9 cellular contexts compared by ENCODE assay signal in the genomic region with DNA sequence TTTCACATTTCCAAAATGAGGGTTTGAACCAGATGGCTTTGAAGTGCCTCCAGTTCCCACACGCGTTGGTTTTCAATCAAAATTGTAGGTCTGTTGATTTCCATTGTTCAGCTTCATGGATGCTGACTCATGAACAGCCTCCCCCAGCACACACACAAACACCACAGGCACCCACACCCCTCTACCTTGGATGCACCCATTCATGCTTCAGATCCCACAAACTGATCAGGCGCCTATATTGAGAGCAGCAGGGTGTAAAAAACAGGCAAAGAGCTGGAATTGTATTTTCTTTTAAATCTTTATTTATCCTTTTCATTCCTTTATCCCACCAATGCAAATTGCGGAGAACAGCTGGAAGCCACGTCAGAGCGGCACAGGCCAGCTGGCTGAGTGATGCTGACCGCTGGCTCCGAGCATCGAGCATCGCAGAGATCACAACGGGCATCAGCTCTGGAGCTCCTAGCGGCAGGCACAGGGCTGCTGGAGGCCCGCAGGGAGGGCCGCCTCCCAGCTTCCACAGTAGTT. TPM values are rescaled to one million over a fixed set of nuclear protein-coding genes. Genes with fewer than 3 reads are reported as not detected.
A peak's percentile ranks its signal among the peaks of the same experiment; 100 is the strongest.
DNase-seq lines count a peak whose midpoint lies in the region; ATAC-seq and TF ChIP-seq lines count a peak whose summit lies in the region.
"Had no signal": no experiment of that assay in that cellular context is flagged by ENCODE, and none has a peak within 500 bp of the region (broad histone marks: within the 10 kb centered on the region; RNA-seq: fewer than 3 reads in every experiment).

No MANE protein-coding gene starts in this region.

- ATAC-seq in Right ventricle myocardium superior (ENCODE audit: poor library complexity) (no peak), Right ventricle myocardium inferior (no peak), GM21576 (IDR thresholded peaks at IDR 0.05; ENCODE audit: unreplicated experiment) (no peak), HG02973 (IDR thresholded peaks at IDR 0.05; ENCODE audit: unreplicated experiment) (no peak)
- no peak for ATAC-seq in stimulated activated effector memory CD8-positive, alpha-beta T cell treated with anti-CD3 and anti-CD28 coated beads, Interleukin-12 subunit alpha, Interleukin-12 subunit beta, amount 100 ng/mL, for 72 hours
- ATAC-seq: CD8-positive, alpha-beta T cell had no signal

- POLR2A ChIA-PET in activated CD4-positive, alpha-beta memory T cell treated with anti-CD3 and anti-CD28 coated beads for 36 hours (lab: Charles Lee) = interaction anchor here (1.1 kb wide), 1 partner anchor 218 kb away, joined by 3 read pairs; no protein-coding TSS in a partner anchor

- DNase-seq in Right ventricle myocardium superior (peak; percentile 66), Right ventricle myocardium inferior (ENCODE audit: missing footprints) (no peak), foreskin melanocyte (peak; percentile 10), glutamatergic neuron (no peak)
- peak; percentile 21 for DNase-seq in activated CD4-positive, alpha-beta memory T cell treated with anti-CD3 and anti-CD28 coated beads for 36 hours
- DNase-seq in stimulated activated effector memory CD8-positive, alpha-beta T cell treated with anti-CD3 and anti-CD28 coated beads, Interleukin-12 subunit alpha, Interleukin-12 subunit beta, amount 100 ng/mL, for 72 hours (ENCODE audit: low spot score in 2 of 2) = no peak
- DNase-seq: CD8-positive, alpha-beta T cell had no signal

- CTCF ChIA-PET in activated CD4-positive, alpha-beta memory T cell treated with anti-CD3 and anti-CD28 coated beads for 36 hours (lab: Charles Lee) = interaction anchor here (0.7 to 1.6 kb wide), 8 partner anchors 17 to 217 kb away, joined by 3 to 6 read pairs (median 4); a partner anchor contains a TSS

- peaks cover 45% of the 10 kb centered on the region for H3K4me1 Mint-ChIP-seq in activated CD4-positive, alpha-beta memory T cell treated with anti-CD3 and anti-CD28 coated beads for 36 hours (ENCODE audit: low read depth)
- peaks cover 34% of the 10 kb centered on the region for H3K4me1 Mint-ChIP-seq in stimulated activated effector memory CD8-positive, alpha-beta T cell treated with anti-CD3 and anti-CD28 coated beads, Interleukin-12 subunit alpha, Interleukin-12 subunit beta, amount 100 ng/mL, for 72 hours
- H3K4me1 Mint-ChIP-seq in glutamatergic neuron (ENCODE audit: low read depth, unreplicated experiment) = peaks cover 3% of the 10 kb centered on the region

- no peaks in the 10 kb centered on the region for H3K9me3 Mint-ChIP-seq in activated CD4-positive, alpha-beta memory T cell treated with anti-CD3 and anti-CD28 coated beads for 36 hours
- H3K9me3 Mint-ChIP-seq in stimulated activated effector memory CD8-positive, alpha-beta T cell treated with anti-CD3 and anti-CD28 coated beads, Interleukin-12 subunit alpha, Interleukin-12 subunit beta, amount 100 ng/mL, for 72 hours = no peaks in the 10 kb centered on the region
- no peaks in the 10 kb centered on the region for H3K9me3 Mint-ChIP-seq in glutamatergic neuron (ENCODE audit: unreplicated experiment)
- H3K9me3 Mint-ChIP-seq: CD8-positive, alpha-beta T cell had no signal

- no peak overlapping the region for H3K27ac Mint-ChIP-seq in activated CD4-positive, alpha-beta memory T cell treated with anti-CD3 and anti-CD28 coated beads for 36 hours
- peak overlapping the region; percentile 64 for H3K27ac Mint-ChIP-seq in stimulated activated effector memory CD8-positive, alpha-beta T cell treated with anti-CD3 and anti-CD28 coated beads, Interleukin-12 subunit alpha, Interleukin-12 subunit beta, amount 100 ng/mL, for 72 hours
- H3K27ac Mint-ChIP-seq in glutamatergic neuron (ENCODE audit: unreplicated experiment) = no peak overlapping the region
- H3K27ac Mint-ChIP-seq: CD8-positive, alpha-beta T cell had no signal

- H3K27me3 Mint-ChIP-seq in activated CD4-positive, alpha-beta memory T cell treated with anti-CD3 and anti-CD28 coated beads for 36 hours = no peaks in the 10 kb centered on the region
- peaks cover 3% of the 10 kb centered on the region for H3K27me3 Mint-ChIP-seq in glutamatergic neuron (ENCODE audit: unreplicated experiment)

- H3K36me3 Mint-ChIP-seq in activated CD4-positive, alpha-beta memory T cell treated with anti-CD3 and anti-CD28 coated beads for 36 hours = no peaks in the 10 kb centered on the region
- H3K36me3 Mint-ChIP-seq in stimulated activated effector memory CD8-positive, alpha-beta T cell treated with anti-CD3 and anti-CD28 coated beads, Interleukin-12 subunit alpha, Interleukin-12 subunit beta, amount 100 ng/mL, for 72 hours = no peaks in the 10 kb centered on the region
- no peaks in the 10 kb centered on the region for H3K36me3 Mint-ChIP-seq in glutamatergic neuron (ENCODE audit: unreplicated experiment)
- H3K36me3 Mint-ChIP-seq: CD8-positive, alpha-beta T cell had no signal

- intact Hi-C loops in Right ventricle myocardium superior (cut with DNase I) = no loop called here
- intact Hi-C loops in Right ventricle myocardium inferior (cut with DNase I) = loop anchor here (5.0 kb wide), 1 partner anchor 130 kb away; a partner anchor contains a TSS
- intact Hi-C loops in activated CD4-positive, alpha-beta memory T cell treated with anti-CD3 and anti-CD28 coated beads for 36 hours (cut with micrococcal nuclease) = loop anchor here (5.0 to 10.0 kb wide), 2 partner anchors 407 to 1570 kb away; no protein-coding TSS in a partner anchor

- no peak for TF ChIP-seq CTCF in glutamatergic neuron (IDR thresholded peaks at IDR 0.05; ENCODE audit: partially characterized antibody, unreplicated experiment)

- H3K4me3 Mint-ChIP-seq in activated CD4-positive, alpha-beta memory T cell treated with anti-CD3 and anti-CD28 coated beads for 36 hours = no peak overlapping the region
- H3K4me3 Mint-ChIP-seq in stimulated activated effector memory CD8-positive, alpha-beta T cell treated with anti-CD3 and anti-CD28 coated beads, Interleukin-12 subunit alpha, Interleukin-12 subunit beta, amount 100 ng/mL, for 72 hours = no peak overlapping the region
- H3K4me3 Mint-ChIP-seq in glutamatergic neuron (ENCODE audit: unreplicated experiment) = no peak overlapping the region
- H3K4me3 Mint-ChIP-seq: CD8-positive, alpha-beta T cell had no signal

RNA-seq across cellular contexts. Expression of a gene that starts 29.3 kb away (rescaled TPM):
- total RNA-seq in Right ventricle myocardium superior (36.0 TPM), Right ventricle myocardium inferior (32.2 TPM), glutamatergic neuron (ENCODE audit: unreplicated experiment) (39.9 TPM)
- total RNA-seq in activated CD4-positive, alpha-beta memory T cell treated with anti-CD3 and anti-CD28 coated beads for 36 hours = 10 to 100 TPM; 20.6 to 21.7 TPM

Comparison
In these comparisons a context has a peak if more than half of its experiments do, and no peak if none do; other contexts are left out.
1. DNase-seq: peak in Right ventricle myocardium superior (single experiment), activated CD4-positive, alpha-beta memory T cell treated with anti-CD3 and anti-CD28 coated beads for 36 hours (single experiment) and foreskin melanocyte (single experiment); none in Right ventricle myocardium inferior (single experiment), stimulated activated effector memory CD8-positive, alpha-beta T cell treated with anti-CD3 and anti-CD28 coated beads, Interleukin-12 subunit alpha, Interleukin-12 subunit beta, amount 100 ng/mL, for 72 hours (0 of 2) and glutamatergic neuron (single experiment).